In genomic region chr1:4057603-4058002, GRCh38 we compare ENCODE assay signal across 8 cellular contexts.
"Had no signal": no experiment of that assay in that cellular context is flagged by ENCODE, and none has a peak within 500 bp of the region (broad histone marks: within the 10 kb centered on the region; RNA-seq: fewer than 3 reads in every experiment).

No MANE protein-coding gene starts in this region.

- H3K9ac ChIP-seq: GM23248 had no signal

- H2AFZ ChIP-seq: GM23248 had no signal

- ATAC-seq: HepG2 had no signal

- H3K27ac ChIP-seq: GM23248, HL-60 had no signal

- FAIRE-seq: H54, HepG2 had no signal

- H3K4me3 ChIP-seq: GM23248 had no signal

- DNase-seq: GM23248, GOT3, H9, HCEC 1CT, KBM-7 had no signal
